In genomic region chr16:65523258-65523950, GRCh38 we compare ENCODE assay signal across 2 cellular contexts.
TF ChIP-seq lines count a peak whose summit lies in the region.

No MANE protein-coding gene starts in this region.

TF ChIP-seq in WTC11, 78 proteins besides CTCF, POLR2A, EP300 and RAD21 (continues in another document):
- TF ChIP-seq JAZF1 (CRISPR knock-in tag; IDR thresholded peaks at IDR 0.05) (no peak), CREM (CRISPR knock-in tag; IDR thresholded peaks at IDR 0.05) (no peak), ARID4B (CRISPR knock-in tag; IDR thresholded peaks at IDR 0.05; ENCODE audit: borderline replicate concordance) (no peak), PRRX2 (CRISPR knock-in tag; IDR thresholded peaks at IDR 0.05) (no peak), ATF3 (CRISPR knock-in tag; conservative IDR thresholded peaks at IDR 0.05) (no peak), ZNF532 (CRISPR knock-in tag; IDR thresholded peaks at IDR 0.05; ENCODE audit: borderline replicate concordance) (no peak), NFE2L1 (CRISPR knock-in tag; IDR thresholded peaks at IDR 0.05) (no peak), RORB (CRISPR knock-in tag; IDR thresholded peaks at IDR 0.05) (no peak), ZNF317 (CRISPR knock-in tag; IDR thresholded peaks at IDR 0.05; ENCODE audit: borderline replicate concordance, low read depth) (no peak), NFATC4 (CRISPR knock-in tag; IDR thresholded peaks at IDR 0.05) (no peak), ZNF263 (CRISPR knock-in tag; IDR thresholded peaks at IDR 0.05; ENCODE audit: low read depth) (no peak), E2F4 (CRISPR knock-in tag; IDR thresholded peaks at IDR 0.05; ENCODE audit: borderline replicate concordance, low read depth) (no peak), FOXP1 (CRISPR knock-in tag; IDR thresholded peaks at IDR 0.05; ENCODE audit: borderline replicate concordance) (no peak), ATF6 (CRISPR knock-in tag; IDR thresholded peaks at IDR 0.05) (no peak)

TF ChIP-seq in SK-N-SH, 30 proteins besides CTCF, POLR2A, EP300 and RAD21:
- TF ChIP-seq NRF1 (IDR thresholded peaks at IDR 0.05; ENCODE audit: low read depth, low read length) (no peak), MXI1 (IDR thresholded peaks at IDR 0.05; ENCODE audit: low read depth, low read length) (no peak), CHD2 (IDR thresholded peaks at IDR 0.05; ENCODE audit: low read length, partially characterized antibody) (no peak), IRF3 (IDR thresholded peaks at IDR 0.05; ENCODE audit: low read depth, low read length) (no peak), JUND (IDR thresholded peaks at IDR 0.05) (no peak), RCOR1 (IDR thresholded peaks at IDR 0.05; ENCODE audit: low read length) (no peak), REST (IDR thresholded peaks at IDR 0.05; ENCODE audit: low read depth, low read length) (no peak), YY1 (IDR thresholded peaks at IDR 0.05; ENCODE audit: low read depth) (no peak), SIN3A (IDR thresholded peaks at IDR 0.05; ENCODE audit: borderline replicate concordance, low read depth, low read length) (no peak), SMC3 (IDR thresholded peaks at IDR 0.05; ENCODE audit: low read depth, low read length) (no peak), MEF2A (IDR thresholded peaks at IDR 0.05; ENCODE audit: borderline replicate concordance, low read depth) (no peak)
